In genomic region chr15:60932051-60932915, GRCh38 we compare ENCODE assay signal across 8 cellular contexts.
DNase-seq lines count a peak whose midpoint lies in the region; ATAC-seq and TF ChIP-seq lines count a peak whose summit lies in the region.

No MANE protein-coding gene starts in this region.

- H3K36me3 Mint-ChIP-seq in type B pancreatic cell, result no peaks in the 10 kb centered on the region

- intact Hi-C loops in head of caudate nucleus (cut with DNase I) (no loop called here), sciatic nerve (cut with DNase I) (no loop called here)

- H3K4me1 Mint-ChIP-seq in type B pancreatic cell (ENCODE audit: unreplicated experiment), result peaks cover 15% of the 10 kb centered on the region

- TF ChIP-seq CTCF in type B pancreatic cell (conservative IDR thresholded peaks at IDR 0.05), result no peak

- no peak overlapping the region for H3K27ac Mint-ChIP-seq in type B pancreatic cell

- peaks cover 3% of the 10 kb centered on the region for H3K9me3 Mint-ChIP-seq in type B pancreatic cell

- peaks cover 23% of the 10 kb centered on the region for H3K27me3 Mint-ChIP-seq in type B pancreatic cell

- no peak overlapping the region for H3K4me3 Mint-ChIP-seq in type B pancreatic cell

- no peak for ATAC-seq in sciatic nerve
- no peak for ATAC-seq in HG03342 (IDR thresholded peaks at IDR 0.05; ENCODE audit: unreplicated experiment)

- DNase-seq in activated CD4-positive, CD25-positive, alpha-beta regulatory T cell treated with anti-CD3 and anti-CD28 coated beads, Interleukin-2, amount 50 U/mL, for 16 hours (ENCODE audit: low read depth, low spot score), result peak; percentile 7
- no peak for DNase-seq in activated CD4-positive, CD25-positive, alpha-beta regulatory T cell (lab: John Stamatoyannopoulos, UW)
- peak; percentile 67 for DNase-seq in activated CD8-positive, alpha-beta memory T cell treated with anti-CD3 and anti-CD28 coated beads, Interleukin-2, amount 50 U/mL, for 48 hours
- peak in 38 of 42 donors; percentile 12 to 88 (median 47) for DNase-seq in head of caudate nucleus
- DNase-seq in stimulated activated CD4-positive, alpha-beta T cell treated with anti-CD3 and anti-CD28 coated beads, TNF-alpha, amount 100 ng/mL, for 1 hour (ENCODE audit: low read depth in 3 of 3, low spot score in 1 of 3), result peak; percentile 24 to 46 (median 29)
- no peak for DNase-seq in sciatic nerve (ENCODE audit: low spot score)
- no peak for DNase-seq in type B pancreatic cell (ENCODE audit: extremely low spot score, unreplicated experiment)

Comparison
In these comparisons a context has a peak if more than half of its experiments do, and no peak if none do; other contexts are left out.
1. DNase-seq: peak in activated CD4-positive, CD25-positive, alpha-beta regulatory T cell treated with anti-CD3 and anti-CD28 coated beads, Interleukin-2, amount 50 U/mL, for 16 hours (single experiment), activated CD8-positive, alpha-beta memory T cell treated with anti-CD3 and anti-CD28 coated beads, Interleukin-2, amount 50 U/mL, for 48 hours (single experiment), head of caudate nucleus (38 of 42) and stimulated activated CD4-positive, alpha-beta T cell treated with anti-CD3 and anti-CD28 coated beads, TNF-alpha, amount 100 ng/mL, for 1 hour (3 of 3); none in activated CD4-positive, CD25-positive, alpha-beta regulatory T cell (0 of 4), sciatic nerve (single experiment) and type B pancreatic cell (single experiment).